8 cellular contexts compared by ENCODE assay signal in genomic region chr22:42780070-42780540, GRCh38. TPM values are rescaled to one million over a fixed set of nuclear protein-coding genes. Genes with fewer than 3 reads are reported as not detected.
A peak's percentile ranks its signal among the peaks of the same experiment; 100 is the strongest.
DNase-seq lines count a peak whose midpoint lies in the region; ATAC-seq, FAIRE-seq and TF ChIP-seq lines count a peak whose summit lies in the region.

No MANE protein-coding gene starts in this region.

- no peaks in the 10 kb centered on the region for H3K9me3 ChIP-seq in cardiac muscle cell (ENCODE audit: low read depth)

- no peaks in the 10 kb centered on the region for H3K36me3 ChIP-seq in cardiac muscle cell

- no peaks in the 10 kb centered on the region for H3K4me1 ChIP-seq in cardiac muscle cell (ENCODE audit: low read depth)

- no peaks in the 10 kb centered on the region for H3K27me3 ChIP-seq in cardiac muscle cell

- peak; percentile 75 to 81 for ATAC-seq in activated naive CD4-positive, alpha-beta T cell treated with anti-CD3 and anti-CD28 coated beads, Interleukin-2, amount 50 U/mL, for 72 hours
- no peak for ATAC-seq in GM18909 (IDR thresholded peaks at IDR 0.05; ENCODE audit: poor library complexity, unreplicated experiment)

- no peak overlapping the region for H3K27ac Mint-ChIP-seq in activated naive CD4-positive, alpha-beta T cell treated with anti-CD3 and anti-CD28 coated beads, Interleukin-2, amount 50 U/mL, for 72 hours

- FAIRE-seq in G401.6 (lab: Jason Lieb, UNC) = peak; percentile 98

- peak; percentile 80 for TF ChIP-seq CTCF in cardiac muscle cell (IDR thresholded peaks at IDR 0.05; ENCODE audit: low read depth, low read length)

- no peaks in the 10 kb centered on the region for H3K36me3 Mint-ChIP-seq in activated naive CD4-positive, alpha-beta T cell treated with anti-CD3 and anti-CD28 coated beads, Interleukin-2, amount 50 U/mL, for 72 hours

- no peaks in the 10 kb centered on the region for H3K9me3 Mint-ChIP-seq in activated naive CD4-positive, alpha-beta T cell treated with anti-CD3 and anti-CD28 coated beads, Interleukin-2, amount 50 U/mL, for 72 hours

- H3K27ac ChIP-seq in cardiac muscle cell = no peak overlapping the region

- no peak overlapping the region for H3K4me3 ChIP-seq in cardiac muscle cell

- DNase-seq in LoVo (ENCODE audit: low spot score) (peak; percentile 86), OCI-M2 (lab: John Stamatoyannopoulos, UW; ENCODE audit: unreplicated experiment) (peak; percentile 64), cardiac muscle cell (ENCODE audit: low read depth in 1 of 2, low spot score in 1 of 2) (peak; percentile 88 to 97), pulmonary artery endothelial cell (ENCODE audit: low read depth, low spot score) (peak; percentile 91)
- DNase-seq in activated naive CD4-positive, alpha-beta T cell treated with anti-CD3 and anti-CD28 coated beads, Interleukin-2, amount 50 U/mL, for 72 hours (ENCODE audit: low spot score in 2 of 2) = peak in 1 of 2 donors; percentile 42
- DNase-seq in effector CD8-positive, alpha-beta T cell (lab: John Stamatoyannopoulos, UW) = no peak

RNA-seq across cellular contexts. Expression of gene A4GALT, which starts 59.4 kb away (rescaled TPM):
- total RNA-seq in activated naive CD4-positive, alpha-beta T cell treated with anti-CD3 and anti-CD28 coated beads, Interleukin-2, amount 50 U/mL, for 72 hours = under 1 TPM in 1 of 2 donors, not detected in 1; 0.16 TPM
- 17.7 and 26.1 TPM in 2 replicates for total RNA-seq in cardiac muscle cell
- 15.1 and 20.2 TPM in 2 replicates for polyA plus RNA-seq in cardiac muscle cell
- 16.5 and 25.6 TPM in 2 replicates for total RNA-seq in pulmonary artery endothelial cell

Comparison
In these comparisons a context has a peak if more than half of its experiments do, and no peak if none do; other contexts are left out.
1. RNA of gene A4GALT, which starts 59.4 kb away (total RNA-seq): 17.7 to 26.1 TPM in cardiac muscle cell and 16.5 to 25.6 TPM in pulmonary artery endothelial cell; 0.16 TPM in activated naive CD4-positive, alpha-beta T cell treated with anti-CD3 and anti-CD28 coated beads, Interleukin-2, amount 50 U/mL, for 72 hours; every median in the first group is over 10 times any median in the second.